ENCODE assay signal across 27 cellular contexts in genomic region chr9:93582550-93582949, GRCh38. TPM values are rescaled to one million over a fixed set of nuclear protein-coding genes. Genes with fewer than 3 reads are reported as not detected.
DNase-seq lines count a peak whose midpoint lies in the region; ATAC-seq and TF ChIP-seq lines count a peak whose summit lies in the region.
"Had no signal": no experiment of that assay in that cellular context is flagged by ENCODE, and none has a peak within 500 bp of the region (broad histone marks: within the 10 kb centered on the region; RNA-seq: fewer than 3 reads in every experiment).

No MANE protein-coding gene starts in this region.

- H2AK5ac ChIP-seq in mesendoderm (ENCODE audit: low read length): no peak overlapping the region

- H3K9me3 Mint-ChIP-seq in progenitor cell of endocrine pancreas (ENCODE audit: low read depth): peaks cover 4% of the 10 kb centered on the region
- peaks cover 13% of the 10 kb centered on the region for H3K9me3 Mint-ChIP-seq in activated naive CD8-positive, alpha-beta T cell treated with anti-CD3 and anti-CD28 coated beads for 36 hours
- H3K9me3 Mint-ChIP-seq: stimulated activated memory B cell treated with anti-CD40 and anti-IgM and Interleukin-4, amounts not matched to agents 10 μg/mL and 1 μg/mL and 100 μg/mL, for 72 hours had no signal

- H3K4me1 Mint-ChIP-seq in progenitor cell of endocrine pancreas (ENCODE audit: low read depth): peaks cover 51% of the 10 kb centered on the region
- peaks cover 28% of the 10 kb centered on the region for H3K4me1 Mint-ChIP-seq in activated naive CD8-positive, alpha-beta T cell treated with anti-CD3 and anti-CD28 coated beads for 36 hours

- WGBS in mesendoderm (ENCODE audit: extremely low coverage, insufficient coverage, low lambda C conversion rate): no CpG with 5 or more reads among the region's 3 CpGs

- no peak overlapping the region for H3K18ac ChIP-seq in mesendoderm (ENCODE audit: low read length)

- peak; percentile 50 for DNase-seq in LHCN-M2 (ENCODE audit: low read depth)
- no peak for DNase-seq in left colon
- no peak for DNase-seq in progenitor cell of endocrine pancreas (ENCODE audit: low spot score, unreplicated experiment)
- DNase-seq in mesendoderm: no peak
- no peak for DNase-seq in activated naive CD8-positive, alpha-beta T cell treated with anti-CD3 and anti-CD28 coated beads for 36 hours
- DNase-seq: activated CD4-positive, CD25-positive, alpha-beta regulatory T cell treated with anti-CD3 and anti-CD28 coated beads, Interleukin-2, amount 50 U/mL, for 72 hours; activated effector memory CD4-positive, alpha-beta T cell treated with Interleukin-2 at 50 U/mL for 16 hours; activated naive CD8-positive, alpha-beta T cell treated with anti-CD3 and anti-CD28 coated beads, Interleukin-2, amount 50 U/mL, for 24 hours; activated T-cell treated with anti-CD3 and anti-CD28 coated beads for 4 hours; CD4-positive, alpha-beta memory T cell; DMS 273 treated with DMSO at 0.1 percent for 48 hours; effector memory CD4-positive, alpha-beta T cell; foreskin fibroblast; GOT3; KG1; NCI-H2171 treated with DMSO at 0.1 percent for 48 hours; NCI-H524 treated with DMSO at 0.1 percent for 48 hours; stimulated activated CD4-positive, alpha-beta T cell treated with anti-CD3 and anti-CD28 coated beads, Interleukin-2, amount 100 ng/mL, for 48 hours; T-helper 1 cell; testis had no signal

- no peak overlapping the region for H3K9ac ChIP-seq in BLaER1 treated with 17β-estradiol and CSF1 and Interleukin-3, amounts not matched to agents 10 nM and 100 nM
- H3K9ac ChIP-seq in mesendoderm (ENCODE audit: low read length): no peak overlapping the region

- H3K36me3 ChIP-seq in BLaER1 treated with 17β-estradiol and CSF1 and Interleukin-3, amounts not matched to agents 10 nM and 100 nM: peaks cover 17 to 33% (median 25%) of the 10 kb centered on the region in 11 experiments
- no peaks in the 10 kb centered on the region for H3K36me3 ChIP-seq in mesendoderm (ENCODE audit: control insufficient read depth, insufficient read depth, low read length)
- H3K36me3 ChIP-seq: brain microvascular endothelial cell, colonic mucosa, left lung had no signal

- H2BK5ac ChIP-seq in mesendoderm (ENCODE audit: low read length): no peak overlapping the region

- peaks cover 2% of the 10 kb centered on the region for H3K79me2 ChIP-seq in mesendoderm (ENCODE audit: control insufficient read depth, insufficient read depth, low read length)

- H3K4ac ChIP-seq in mesendoderm (ENCODE audit: low read depth, low read length): no peak overlapping the region

- peak overlapping the region in 10 of 11 experiments; percentile 0 to 53 (median 20); a peak in 11 of 22 replicates for H3K4me2 ChIP-seq in BLaER1 treated with 17β-estradiol and CSF1 and Interleukin-3, amounts not matched to agents 10 nM and 100 nM
- H3K4me2 ChIP-seq in mesendoderm (ENCODE audit: low read length): no peak overlapping the region

- H4K8ac ChIP-seq in mesendoderm (ENCODE audit: low read depth, low read length): no peak overlapping the region

- no peak for TF ChIP-seq CTCF in progenitor cell of endocrine pancreas (IDR thresholded peaks at IDR 0.05; ENCODE audit: unreplicated experiment)

- no peaks in the 10 kb centered on the region for H3K27me3 ChIP-seq in BLaER1 treated with 17β-estradiol and CSF1 and Interleukin-3, amounts not matched to agents 10 nM and 100 nM
- no peaks in the 10 kb centered on the region for H3K27me3 ChIP-seq in mesendoderm (ENCODE audit: insufficient read depth, low read length, poor library complexity)
- H3K27me3 ChIP-seq: brain microvascular endothelial cell, colonic mucosa, left lung, testis had no signal

- H3K9me3 ChIP-seq in BLaER1 treated with 17β-estradiol and CSF1 and Interleukin-3, amounts not matched to agents 10 nM and 100 nM (replicated peaks in 1 of 11): peaks cover 26 to 40% (median 31%) of the 10 kb centered on the region in 11 experiments
- H3K9me3 ChIP-seq: colonic mucosa, testis had no signal

- H3K36me3 Mint-ChIP-seq in progenitor cell of endocrine pancreas (ENCODE audit: insufficient read depth): peaks cover 4% of the 10 kb centered on the region
- H3K36me3 Mint-ChIP-seq in activated naive CD8-positive, alpha-beta T cell treated with anti-CD3 and anti-CD28 coated beads for 36 hours: peaks cover 27% of the 10 kb centered on the region

- no peak overlapping the region for H2BK15ac ChIP-seq in mesendoderm (replicated peaks; ENCODE audit: low read depth)

- peak overlapping the region; percentile 82 for H3K27ac Mint-ChIP-seq in progenitor cell of endocrine pancreas
- no peak overlapping the region for H3K27ac Mint-ChIP-seq in activated naive CD8-positive, alpha-beta T cell treated with anti-CD3 and anti-CD28 coated beads for 36 hours
- H3K27ac Mint-ChIP-seq: activated CD8-positive, alpha-beta T cell treated with anti-CD3 and anti-CD28 coated beads, Interleukin-2, amount 10 ng/mL, durations not matched to agents 7 days and 5 days; activated naive CD8-positive, alpha-beta T cell treated with anti-CD3 and anti-CD28 coated beads, Interleukin-2, amount 50 U/mL, for 24 hours; stimulated activated memory B cell treated with anti-CD40 and anti-IgM and Interleukin-4, amounts not matched to agents 10 μg/mL and 1 μg/mL and 100 μg/mL, for 72 hours had no signal

- H3K4me1 ChIP-seq in BLaER1 treated with 17β-estradiol and CSF1 and Interleukin-3, amounts not matched to agents 10 nM and 100 nM: peaks cover 23 to 64% (median 56%) of the 10 kb centered on the region in 10 experiments
- no peaks in the 10 kb centered on the region for H3K4me1 ChIP-seq in mesendoderm (ENCODE audit: control insufficient read depth, low read depth, low read length)

- H3K4me3 ChIP-seq in BLaER1 treated with 17β-estradiol and CSF1 and Interleukin-3, amounts not matched to agents 10 nM and 100 nM: no peak overlapping the region
- H3K4me3 ChIP-seq in mesendoderm (ENCODE audit: low read length): no peak overlapping the region
- H3K4me3 ChIP-seq: colonic mucosa, left lung, testis had no signal

- intact Hi-C loops in left colon (cut with DNase I, micrococcal nuclease): no loop called here

- no peak overlapping the region for H2BK120ac ChIP-seq in mesendoderm (ENCODE audit: low read depth, low read length)

- H3K4me3 Mint-ChIP-seq in progenitor cell of endocrine pancreas (ENCODE audit: low read depth): peak overlapping the region; percentile 2
- no peak overlapping the region for H3K4me3 Mint-ChIP-seq in activated naive CD8-positive, alpha-beta T cell treated with anti-CD3 and anti-CD28 coated beads for 36 hours
- H3K4me3 Mint-ChIP-seq: activated CD8-positive, alpha-beta T cell treated with anti-CD3 and anti-CD28 coated beads, Interleukin-2, amount 10 ng/mL, durations not matched to agents 7 days and 5 days; activated naive CD8-positive, alpha-beta T cell treated with anti-CD3 and anti-CD28 coated beads, Interleukin-2, amount 50 U/mL, for 24 hours; stimulated activated memory B cell treated with anti-CD40 and anti-IgM and Interleukin-4, amounts not matched to agents 10 μg/mL and 1 μg/mL and 100 μg/mL, for 72 hours had no signal

- no peak overlapping the region for H3K27ac ChIP-seq in BLaER1 treated with 17β-estradiol and CSF1 and Interleukin-3, amounts not matched to agents 10 nM and 100 nM
- H3K27ac ChIP-seq in mesendoderm (ENCODE audit: low read depth, low read length): no peak overlapping the region
- H3K27ac ChIP-seq: brain microvascular endothelial cell, colonic mucosa, testis had no signal

- H4K20me1 ChIP-seq in BLaER1 treated with 17β-estradiol and CSF1 and Interleukin-3, amounts not matched to agents 10 nM and 100 nM: peaks cover 52 to 81% (median 70%) of the 10 kb centered on the region in 11 experiments; a peak in 21 of 22 replicates

- no peak overlapping the region for H3K56ac ChIP-seq in mesendoderm (ENCODE audit: low read length)

- H4K5ac ChIP-seq in mesendoderm (ENCODE audit: low read length): no peak overlapping the region

- H3K27me3 Mint-ChIP-seq in progenitor cell of endocrine pancreas: no peaks in the 10 kb centered on the region
- H3K27me3 Mint-ChIP-seq in activated naive CD8-positive, alpha-beta T cell treated with anti-CD3 and anti-CD28 coated beads for 36 hours: no peaks in the 10 kb centered on the region
- H3K27me3 Mint-ChIP-seq: activated naive CD8-positive, alpha-beta T cell treated with anti-CD3 and anti-CD28 coated beads, Interleukin-2, amount 50 U/mL, for 24 hours; CD4-positive, alpha-beta memory T cell; stimulated activated memory B cell treated with anti-CD40 and anti-IgM and Interleukin-4, amounts not matched to agents 10 μg/mL and 1 μg/mL and 100 μg/mL, for 72 hours had no signal

- H3K79me1 ChIP-seq in mesendoderm (ENCODE audit: low read length): peaks cover 23% of the 10 kb centered on the region

- peak; percentile 14 for ATAC-seq in left colon
- ATAC-seq in GM18858 (IDR thresholded peaks at IDR 0.05; ENCODE audit: unreplicated experiment): no peak
- ATAC-seq: activated CD8-positive, alpha-beta T cell treated with anti-CD3 and anti-CD28 coated beads, Interleukin-2, amount 10 ng/mL, durations not matched to agents 7 days and 5 days; activated naive CD8-positive, alpha-beta T cell treated with anti-CD3 and anti-CD28 coated beads, Interleukin-2, amount 50 U/mL, for 24 hours; stimulated activated memory B cell treated with anti-CD40 and anti-IgM and Interleukin-4, amounts not matched to agents 10 μg/mL and 1 μg/mL and 100 μg/mL, for 72 hours had no signal

- H3K23ac ChIP-seq in mesendoderm (ENCODE audit: low read length): no peak overlapping the region

RNA-seq across cellular contexts. Expression of gene PHF2, which starts 6.2 kb away (rescaled TPM):
- 15.2 and 16.7 TPM in 2 replicates for total RNA-seq in LHCN-M2 (2014; rRNA removed)
- 9.1 TPM for polyA plus RNA-seq in LHCN-M2 (2012)
- 10 to 100 TPM; 21.3 to 22.9 TPM for total RNA-seq in left colon
- 36.5 and 37.1 TPM in 2 replicates for total RNA-seq in progenitor cell of endocrine pancreas
- polyA plus RNA-seq in mesendoderm (2013, experiment 1 of 2): 6.5 TPM
- 7.1 TPM for polyA plus RNA-seq in mesendoderm (2013, experiment 2 of 2)
- 10 to 100 TPM; 14.6 to 15.6 TPM for total RNA-seq in activated naive CD8-positive, alpha-beta T cell treated with anti-CD3 and anti-CD28 coated beads for 36 hours
